ENCODE assay signal across 8 cellular contexts in the genomic region with DNA sequence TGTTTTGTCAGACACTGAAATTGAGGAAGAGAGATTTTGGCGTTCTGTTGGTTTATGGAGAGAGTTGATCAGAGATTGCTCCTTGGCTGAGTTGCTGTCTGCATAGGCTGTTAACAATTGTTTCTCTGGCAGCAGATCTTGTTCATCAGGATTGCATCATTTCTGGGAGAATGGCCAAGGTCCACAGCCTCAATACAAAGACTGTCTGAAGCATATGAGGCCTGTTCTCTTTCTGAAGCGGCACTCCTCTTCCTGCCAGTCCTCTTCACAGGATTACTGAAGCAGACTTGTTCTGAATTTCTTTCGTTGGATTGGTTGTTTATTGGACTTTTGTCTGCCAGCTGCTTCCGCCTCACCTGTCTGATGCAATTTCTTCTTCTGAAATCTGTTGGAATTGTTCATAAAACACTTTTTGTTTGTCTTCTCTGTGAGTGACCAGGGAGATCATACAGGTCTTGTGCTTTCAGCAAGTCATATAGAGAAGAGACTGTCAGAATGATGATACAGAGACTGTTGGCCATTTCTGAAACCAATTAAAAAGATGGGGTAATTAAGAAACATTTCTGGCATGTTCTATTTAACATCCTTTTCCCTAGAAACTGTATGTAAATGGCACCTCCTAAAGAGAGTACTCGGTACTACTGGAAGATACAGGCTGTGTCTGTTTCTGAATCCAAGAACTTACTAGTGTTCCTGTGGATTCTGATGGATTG. TPM values are rescaled to one million over a fixed set of nuclear protein-coding genes. Genes with fewer than 3 reads are reported as not detected.
A peak's percentile ranks its signal among the peaks of the same experiment; 100 is the strongest.
DNase-seq lines count a peak whose midpoint lies in the region; ATAC-seq, FAIRE-seq and TF ChIP-seq lines count a peak whose summit lies in the region.

No MANE protein-coding gene starts in this region.

- H3K4me3 ChIP-seq in RWPE2 (ENCODE audit: severe bottlenecking) (no peak overlapping the region), keratinocyte (ENCODE audit: control insufficient read depth in 2 of 3, extremely low read depth in 1 of 3, insufficient read depth in 2 of 3, low read depth in 1 of 3, low read length in 3 of 3) (peak overlapping the region in 2 of 3 experiments; percentile 43 to 54), small intestine (ENCODE audit: low read depth in 1 of 2, low read length in 2 of 2) (no peak overlapping the region)

- H3K36me3 Mint-ChIP-seq in chondrocyte (ENCODE audit: low read depth) = peaks cover 10% of the 10 kb centered on the region

- H3K27ac Mint-ChIP-seq in chondrocyte (ENCODE audit: unreplicated experiment) = peak overlapping the region; percentile 96

- DNase-seq in G401 (ENCODE audit: low spot score) = peak; percentile 99
- DNase-seq in LoVo (ENCODE audit: low spot score) = peak; percentile 93
- DNase-seq in RWPE2 (ENCODE audit: low spot score) = peak; percentile 83
- DNase-seq in chondrocyte (ENCODE audit: low spot score) = no peak
- peak; percentile 83 for DNase-seq in keratinocyte (ENCODE audit: low read depth, low spot score)
- peak; percentile 96 for DNase-seq in small intestine

- H3K9ac ChIP-seq in keratinocyte (ENCODE audit: control insufficient read depth, extremely low read depth, insufficient read depth, low read length) = peak overlapping the region; percentile 67

- H3K36me3 ChIP-seq in RWPE2 (ENCODE audit: low read depth) (peaks cover 53% of the 10 kb centered on the region), keratinocyte (ENCODE audit: control insufficient read depth in 2 of 2, extremely low read depth in 1 of 2, insufficient read depth in 2 of 2, low read length in 2 of 2) (peaks cover 4 to 10% of the 10 kb centered on the region in 2 experiments), small intestine (ENCODE audit: control insufficient read depth in 2 of 2, insufficient read depth in 2 of 2, low read length in 2 of 2) (peaks cover 5 to 11% of the 10 kb centered on the region in 2 donors)

- H3K27ac ChIP-seq in RWPE2 (ENCODE audit: poor library complexity, severe bottlenecking) (peak overlapping the region; percentile 93), keratinocyte (ENCODE audit: control insufficient read depth, insufficient read depth, low read length) (peak overlapping the region; percentile 89), small intestine (ENCODE audit: low read depth in 1 of 2, low read length in 1 of 2) (peak overlapping the region; percentile 71 to 83)

- no peaks in the 10 kb centered on the region for H3K27me3 Mint-ChIP-seq in chondrocyte (ENCODE audit: low read depth)

- in situ Hi-C loops in G401 (cut with HindIII; ENCODE audit: low sequenced_read_pairs) = no loop called here

- dilution Hi-C loops in keratinocyte (cut with MboI; ENCODE audit: extremely low pct_ligation_motif_present, low sequenced_read_pairs) = no loop called here

- peaks cover 67% of the 10 kb centered on the region for H3K4me1 Mint-ChIP-seq in chondrocyte (ENCODE audit: low read depth)

- no peaks in the 10 kb centered on the region for H3K27me3 ChIP-seq in RWPE2 (ENCODE audit: insufficient read depth, poor library complexity, severe bottlenecking)
- H3K27me3 ChIP-seq in keratinocyte (ENCODE audit: control insufficient read depth, extremely low read depth, insufficient read depth, low read length) = no peaks in the 10 kb centered on the region
- no peaks in the 10 kb centered on the region for H3K27me3 ChIP-seq in small intestine (ENCODE audit: control insufficient read depth in 2 of 2, insufficient read depth in 2 of 2, low read length in 2 of 2)

- peaks cover 86% of the 10 kb centered on the region for H3K79me2 ChIP-seq in keratinocyte (ENCODE audit: control insufficient read depth, insufficient read depth, low read length)

- WGBS in small intestine, 3 donors = 8 to 24% (median 21%) methylated on average over 5 of the region's 5 CpGs

- H3K4me2 ChIP-seq in keratinocyte (ENCODE audit: control insufficient read depth, extremely low read depth, insufficient read depth, low read depth, low read length) = peak overlapping the region; percentile 82

- TF ChIP-seq CTCF in RWPE2 (IDR thresholded peaks at IDR 0.05; ENCODE audit: poor library complexity, severe bottlenecking) (peak; percentile 70), chondrocyte (IDR thresholded peaks at IDR 0.05) (peak; percentile 91), keratinocyte (optimal IDR thresholded peaks at IDR 0.05 in 1 of 3, IDR thresholded peaks at IDR 0.05 in 1 of 3, conservative IDR thresholded peaks at IDR 0.05 in 1 of 3; ENCODE audit: extremely low read depth in 1 of 3, insufficient read depth in 2 of 3, low read length in 3 of 3) (peak in 2 of 3 experiments; percentile 49 to 71)

- H3K9me3 ChIP-seq in RWPE2 (ENCODE audit: severe bottlenecking) (no peaks in the 10 kb centered on the region), keratinocyte (ENCODE audit: control insufficient read depth, low read depth, low read length) (no peaks in the 10 kb centered on the region), small intestine (ENCODE audit: control insufficient read depth, low read depth) (no peaks in the 10 kb centered on the region)

- H4K20me1 ChIP-seq in keratinocyte (ENCODE audit: control insufficient read depth, extremely low read depth, insufficient read depth, low read length) = peaks cover 2% of the 10 kb centered on the region

- FAIRE-seq in keratinocyte (lab: Jason Lieb, UNC) (peak; percentile 95), small intestine (lab: Jason Lieb, UNC) (no peak)

- H3K4me1 ChIP-seq in RWPE2 (ENCODE audit: insufficient read depth, poor library complexity, severe bottlenecking) (peaks cover 57% of the 10 kb centered on the region), keratinocyte (ENCODE audit: control insufficient read depth, extremely low read depth, insufficient read depth, low read length) (peaks cover 45% of the 10 kb centered on the region), small intestine (ENCODE audit: control insufficient read depth in 2 of 2, insufficient read depth in 1 of 2, low read depth in 1 of 2, low read length in 1 of 2) (no peaks in the 10 kb centered on the region)

- no peaks in the 10 kb centered on the region for H3K9me1 ChIP-seq in keratinocyte (ENCODE audit: control insufficient read depth, extremely low read depth, insufficient read depth, low read length)

- no peaks in the 10 kb centered on the region for H3K9me3 Mint-ChIP-seq in chondrocyte (ENCODE audit: low read depth)

- H2AFZ ChIP-seq in keratinocyte (ENCODE audit: control insufficient read depth, low read length) = peak overlapping the region; percentile 20

- peak overlapping the region; percentile 55 for H3K4me3 Mint-ChIP-seq in chondrocyte (ENCODE audit: unreplicated experiment)

- ATAC-seq in RWPE2 (ENCODE audit: low read depth) (peak; percentile 96), GM19455 (IDR thresholded peaks at IDR 0.05; ENCODE audit: unreplicated experiment) (no peak), HG03097 (IDR thresholded peaks at IDR 0.05; ENCODE audit: low FRiP score, unreplicated experiment) (no peak)

RNA-seq across cellular contexts. Expression of a gene that starts 25.5 kb away (rescaled TPM):
- total RNA-seq in G401 (2014; rRNA removed; shearing (Covaris generic)) = 35.4 and 60.6 TPM in 2 replicates
- 122 to 145 TPM (median 123 TPM) in 3 replicates for total RNA-seq in chondrocyte
- polyA plus RNA-seq in keratinocyte (28.9 to 52.8 TPM (median 37.8 TPM) in 3 replicates), small intestine (10 to 100 TPM in 2 of 3 donors, 1 to 10 TPM in 1; 9.5 to 28.1 (median 11.9) TPM)
- polyA plus RNA-seq in keratinocyte (2011; ENCODE audit: low read depth) = 175 TPM
- polyA plus RNA-seq in keratinocyte (2011; cell fraction: cytosol; rRNA removed) = 23.4 and 30.0 TPM in 2 replicates
- 128 and 130 TPM in 2 replicates for polyA plus RNA-seq in keratinocyte (2011; cell fraction: nucleus; rRNA removed)
- polyA plus RNA-seq in keratinocyte (2012; ENCODE audit: low replicate concordance) = 36.6 and 45.3 TPM in 2 replicates
- 57.9 to 114 TPM (median 75.7 TPM) in 3 replicates for polyA minus RNA-seq in keratinocyte
- polyA minus RNA-seq in keratinocyte (2011; cell fraction: cytosol; rRNA and poly(A)+ RNA removed) = 25.9 TPM
- 83.7 and 184 TPM in 2 replicates for polyA minus RNA-seq in keratinocyte (2011; cell fraction: nucleus; rRNA and poly(A)+ RNA removed)

Comparison
In these comparisons a context has a peak if more than half of its experiments do, and no peak if none do; other contexts are left out.
1. H3K4me3 ChIP-seq: peak in keratinocyte (2 of 3); none in RWPE2 (single experiment) and small intestine (0 of 2).
2. Peak in every context shown above with its lines, with median percentiles within 50 percentile points of each other: H3K27ac ChIP-seq and CTCF ChIP-seq.